Comparison of ENCODE assay signal across 9 cellular contexts in genomic region chr12:132614861-132615578, GRCh38. TPM values are rescaled to one million over a fixed set of nuclear protein-coding genes. Genes with fewer than 3 reads are reported as not detected.
A peak's percentile ranks its signal among the peaks of the same experiment; 100 is the strongest.
DNase-seq lines count a peak whose midpoint lies in the region; ATAC-seq and TF ChIP-seq lines count a peak whose summit lies in the region.
"Had no signal": no experiment of that assay in that cellular context is flagged by ENCODE, and none has a peak within 500 bp of the region (broad histone marks: within the 10 kb centered on the region; RNA-seq: fewer than 3 reads in every experiment).

No MANE protein-coding gene starts in this region.

- peak; percentile 81 to 83 for DNase-seq in Caco-2
- peak; percentile 85 for DNase-seq in NCI-H345 (lab: John Stamatoyannopoulos, UW)
- peak; percentile 65 for DNase-seq in activated CD4-positive, CD25-positive, alpha-beta regulatory T cell treated with anti-CD3 and anti-CD28 coated beads, Interleukin-2, amount 50 U/mL, for 16 hours (ENCODE audit: low read depth, low spot score)
- DNase-seq in caudate nucleus (lab: John Stamatoyannopoulos, UW), result peak in 56 of 61 donors; percentile 15 to 84 (median 58)
- DNase-seq in kidney tubule cell (ENCODE audit: low spot score), result peak; percentile 81
- peak; percentile 77 to 85 for DNase-seq in stimulated activated CD4-positive, alpha-beta T cell treated with anti-CD3 and anti-CD28 coated beads, Interleukin-2, amount 100 ng/mL, for 48 hours

- no peak overlapping the region for H3K4me3 Mint-ChIP-seq in Caco-2 (ENCODE audit: unreplicated experiment)
- H3K4me3 Mint-ChIP-seq: T-helper 1 cell treated with Interleukin-12 subunit alpha and Interleukin-12 subunit beta and Interleukin-4 antibody, amounts not matched to agents 30 μg/mL and 1 μg/mL, for 36 hours had no signal

- peaks cover 4% of the 10 kb centered on the region for H3K4me1 Mint-ChIP-seq in Caco-2 (ENCODE audit: low read depth, unreplicated experiment)

- no peak overlapping the region for H3K27ac ChIP-seq in caudate nucleus (ENCODE audit: low read depth, low read length)

- no peaks in the 10 kb centered on the region for H3K27me3 ChIP-seq in Caco-2 (replicated peaks; ENCODE audit: control insufficient read depth, insufficient read depth, low read length)

- POLR2A ChIA-PET in Caco-2 (lab: Charles Lee), result no interaction called here

- ATAC-seq in HG02678 (IDR thresholded peaks at IDR 0.05; ENCODE audit: unreplicated experiment) (peak; percentile 47), HG03175 (IDR thresholded peaks at IDR 0.05; ENCODE audit: unreplicated experiment) (no peak)

- no peaks in the 10 kb centered on the region for H3K4me1 ChIP-seq in Caco-2

- CTCF ChIA-PET in Caco-2 (lab: Charles Lee), result interaction anchor here (0.6 to 2.2 kb wide), 8 partner anchors 10 to 201 kb away, joined by 3 to 15 read pairs (median 4); no protein-coding TSS in a partner anchor

- BruUV-seq in Caco-2 (replicated peaks; lab: Mats Ljungman, UMichigan), result no TSS peak

- intact Hi-C loops in Caco-2 (cut with micrococcal nuclease; ENCODE audit: unreplicated experiment), result loop anchor here (1.0 kb wide), 2 partner anchors 15 to 200 kb away; no protein-coding TSS in a partner anchor

- peaks cover 24% of the 10 kb centered on the region for H3K9me3 ChIP-seq in Caco-2

- H3K27ac Mint-ChIP-seq in Caco-2 (ENCODE audit: unreplicated experiment), result no peak overlapping the region
- H3K27ac Mint-ChIP-seq: T-helper 1 cell treated with Interleukin-12 subunit alpha and Interleukin-12 subunit beta and Interleukin-4 antibody, amounts not matched to agents 30 μg/mL and 1 μg/mL, for 36 hours had no signal

- H3K36me3 ChIP-seq in Caco-2 (ENCODE audit: control insufficient read depth, insufficient read depth, low read length), result no peaks in the 10 kb centered on the region

- peaks cover 2% of the 10 kb centered on the region for H3K27me3 Mint-ChIP-seq in Caco-2 (ENCODE audit: insufficient read depth, unreplicated experiment)

- peaks cover 22% of the 10 kb centered on the region for H3K36me3 Mint-ChIP-seq in Caco-2 (ENCODE audit: insufficient read depth, unreplicated experiment)

- no peaks in the 10 kb centered on the region for H3K9me3 Mint-ChIP-seq in Caco-2 (ENCODE audit: unreplicated experiment)

- TF ChIP-seq CTCF in Caco-2 (IDR thresholded peaks at IDR 0.05; ENCODE audit: insufficient read depth in 1 of 2, low read depth in 1 of 2, low read length in 1 of 2, severe bottlenecking in 1 of 2, unreplicated experiment in 1 of 2), result peak; percentile 82 to 89

- no peak overlapping the region for H3K4me3 ChIP-seq in Caco-2 (ENCODE audit: low read depth, low read length)

RNA-seq across cellular contexts. Expression of gene P2RX2, which starts 3.6 kb away (rescaled TPM):
- total RNA-seq in Caco-2 (2022), result not detected in 2 replicates

RNA-seq across cellular contexts. Expression of gene LRCOL1, which starts 4.6 kb away (rescaled TPM):
- total RNA-seq in Caco-2 (2022), result not detected in 2 replicates
